Comparison of ENCODE assay signal across 17 cellular contexts in genomic region chr9:85114799-85115198, GRCh38.
"Had no signal": no experiment of that assay in that cellular context is flagged by ENCODE, and none has a peak within 500 bp of the region (broad histone marks: within the 10 kb centered on the region; RNA-seq: fewer than 3 reads in every experiment).

No MANE protein-coding gene starts in this region.

- H3K27me3 ChIP-seq: gastroesophageal sphincter, pancreas, sigmoid colon, spleen had no signal

- H3K9me3 ChIP-seq: gastroesophageal sphincter, pancreas, sigmoid colon, spleen had no signal

- FAIRE-seq: endothelial cell of umbilical vein, pancreas had no signal

- H3K36me3 ChIP-seq: gastroesophageal sphincter, pancreas, sigmoid colon, spleen had no signal

- H3K27ac ChIP-seq: gastroesophageal sphincter, pancreas, sigmoid colon, spleen had no signal

- H3K4me3 ChIP-seq: gastroesophageal sphincter, pancreas, sigmoid colon, spleen had no signal

- H3K4me1 ChIP-seq: gastroesophageal sphincter, pancreas, sigmoid colon, spleen had no signal

- DNase-seq: activated CD4-positive, alpha-beta memory T cell treated with anti-CD3 and anti-CD28 coated beads, Interleukin-2, amount 10 ng/mL, durations not matched to agents 7 days and 5 days; activated CD4-positive, alpha-beta T cell treated with anti-CD3 and anti-CD28 coated beads for 36 hours; activated naive CD4-positive, alpha-beta T cell treated with anti-CD3 and anti-CD28 coated beads, Interleukin-2, amount 50 U/mL, for 16 hours; activated T-cell treated with anti-CD3 and anti-CD28 coated beads, Interleukin-2, amount 50 U/mL, for 24 hours; cortex of kidney; effector CD4-positive, alpha-beta T cell; islet precursor cell; left ventricle myocardium superior; mesenchymal stem cell; naive thymus-derived CD8-positive, alpha-beta T cell; pancreas; sigmoid colon; spleen; stimulated activated naive CD8-positive, alpha-beta T cell treated with anti-CD3 and anti-CD28 coated beads, Interleukin-15, amount 100 ng/mL, for 72 hours; T-helper 2 cell had no signal
